Comparison of ENCODE assay signal across 16 cellular contexts in the genomic region with DNA sequence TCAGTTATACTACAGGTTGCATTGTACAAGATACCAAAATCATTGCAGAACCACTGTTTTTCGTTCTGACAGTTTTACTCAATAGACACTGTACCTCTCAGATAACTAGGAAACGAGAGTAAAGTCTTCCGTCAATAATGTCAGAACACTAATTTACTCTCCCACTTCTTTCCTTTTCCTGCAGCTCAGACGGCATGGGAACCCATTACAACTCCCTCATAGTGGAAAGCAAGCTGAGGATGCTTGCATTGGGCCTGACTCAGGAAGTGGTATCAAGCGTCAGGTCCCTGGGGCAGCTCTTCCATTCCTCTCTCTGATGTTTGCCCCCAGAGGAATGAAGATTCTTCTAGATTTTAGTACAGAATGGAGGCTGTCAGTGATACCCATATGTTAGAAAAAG.
"Had no signal": no experiment of that assay in that cellular context is flagged by ENCODE, and none has a peak within 500 bp of the region (broad histone marks: within the 10 kb centered on the region; RNA-seq: fewer than 3 reads in every experiment).

No MANE protein-coding gene starts in this region.

- DNase-seq: dermis blood vessel endothelial cell; dorsolateral prefrontal cortex; effector CD4-positive, alpha-beta T cell; effector memory CD4-positive, alpha-beta T cell; foreskin keratinocyte; heart right ventricle; hippocampal formation; left cardiac atrium; left lung; lower lobe of right lung; mesenchymal stem cell; mucosa of descending colon; naive B cell had no signal

- ATAC-seq: foreskin keratinocyte, heart right ventricle, left cardiac atrium, left lung, lower lobe of right lung, mucosa of descending colon had no signal

- H3K36me3 Mint-ChIP-seq: mesothelial cell of epicardium, naive B cell had no signal

- H3K4me3 Mint-ChIP-seq: mesothelial cell of epicardium, naive B cell had no signal

- H3K9me3 ChIP-seq: left lung, lower lobe of right lung, mucosa of descending colon had no signal

- H3K27ac Mint-ChIP-seq: mesothelial cell of epicardium had no signal

- H3K4me1 ChIP-seq: foreskin keratinocyte, left lung, lower lobe of right lung had no signal

- H3K4me1 Mint-ChIP-seq: naive B cell had no signal

- H3K27ac ChIP-seq: coronary artery, dorsolateral prefrontal cortex, esophagus muscularis mucosa, foreskin keratinocyte, left lung, lower lobe of right lung had no signal

- H3K36me3 ChIP-seq: esophagus muscularis mucosa, left lung, lower lobe of right lung had no signal

- H3K27me3 ChIP-seq: dorsolateral prefrontal cortex, esophagus muscularis mucosa, foreskin keratinocyte, heart right ventricle had no signal

- H3K4me3 ChIP-seq: coronary artery, dorsolateral prefrontal cortex, esophagus muscularis mucosa, heart right ventricle, left lung, lower lobe of right lung, mucosa of descending colon had no signal
